11 cellular contexts compared by ENCODE assay signal in the genomic region with DNA sequence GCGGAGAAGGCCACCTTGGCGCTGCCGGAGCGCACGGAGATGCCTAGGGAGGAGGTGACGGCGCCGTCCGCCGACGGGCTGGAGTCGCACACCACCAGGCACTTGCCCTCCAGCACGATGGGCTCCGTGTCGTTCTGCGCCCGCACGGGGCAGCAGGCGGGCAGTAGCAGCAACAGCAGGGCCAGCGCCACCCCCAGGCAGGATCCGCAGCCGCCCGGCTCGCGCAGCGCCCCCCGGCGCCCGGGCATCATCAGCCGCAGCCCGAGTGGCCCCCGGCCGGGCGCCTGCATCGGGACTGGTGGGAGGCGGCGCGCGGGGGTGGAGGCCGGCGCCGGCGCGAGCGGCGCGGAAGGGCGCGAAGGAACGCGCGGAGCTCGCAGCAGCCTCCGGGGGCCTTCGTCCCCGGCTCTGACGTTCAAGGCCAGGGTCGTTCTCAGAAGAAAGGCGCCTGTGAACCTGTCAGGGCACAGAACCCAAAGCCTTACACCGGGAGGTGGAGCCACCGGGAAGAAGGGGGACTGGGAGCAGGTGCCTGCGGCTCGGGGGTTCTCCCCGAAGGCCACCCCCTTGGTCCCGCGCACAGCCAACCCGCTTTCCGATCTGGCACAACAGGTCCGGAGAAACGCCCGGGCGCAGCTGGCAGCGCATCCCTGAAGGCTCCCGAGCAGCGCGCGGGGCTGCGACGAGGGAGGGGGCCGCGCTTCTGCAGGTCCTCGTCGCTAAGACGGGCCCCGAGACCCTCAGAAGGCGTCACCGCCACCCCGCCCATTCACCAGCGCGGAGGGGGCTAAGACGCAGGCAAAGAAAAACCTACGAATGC. TPM values are rescaled to one million over a fixed set of nuclear protein-coding genes. Genes with fewer than 3 reads are reported as not detected.
DNase-seq lines count a peak whose midpoint lies in the region; ATAC-seq and TF ChIP-seq lines count a peak whose summit lies in the region.
"Had no signal": no experiment of that assay in that cellular context is flagged by ENCODE, and none has a peak within 500 bp of the region (broad histone marks: within the 10 kb centered on the region; RNA-seq: fewer than 3 reads in every experiment).

No MANE protein-coding gene starts in this region.

- peaks cover 0 to 11% of the 10 kb centered on the region in 2 donors for H3K4me1 ChIP-seq in breast epithelium
- H3K4me1 ChIP-seq in mammary epithelial cell (ENCODE audit: insufficient read depth, low read length): no peaks in the 10 kb centered on the region
- no peaks in the 10 kb centered on the region for H3K4me1 ChIP-seq in OCI-LY3 (ENCODE audit: low read length)
- peaks cover 2% of the 10 kb centered on the region; the same call in 1 of the 2 replicates for H3K4me1 ChIP-seq in iPS DF 6.9 (ENCODE audit: control insufficient read depth, insufficient read depth, low read length)
- H3K4me1 ChIP-seq in urinary bladder (ENCODE audit: insufficient read depth): no peaks in the 10 kb centered on the region
- H3K4me1 ChIP-seq: psoas muscle had no signal

- DNase-seq in breast epithelium (ENCODE audit: low spot score in 2 of 2): no peak
- no peak for DNase-seq in mammary epithelial cell
- DNase-seq in iPS DF 6.9 (ENCODE audit: low read depth, low spot score): no peak
- DNase-seq in activated CD4-positive, CD25-positive, alpha-beta regulatory T cell (lab: John Stamatoyannopoulos, UW): no peak

- H3K27ac ChIP-seq in breast epithelium (no peak overlapping the region), mammary epithelial cell (ENCODE audit: insufficient read depth, low read depth, low read length) (no peak overlapping the region), OCI-LY3 (ENCODE audit: low read length) (no peak overlapping the region), iPS DF 6.9 (ENCODE audit: low read length) (no peak overlapping the region), urinary bladder (ENCODE audit: low read depth) (no peak overlapping the region)
- H3K27ac ChIP-seq: psoas muscle had no signal

- 5% methylated on average over 16 of the region's 92 CpGs for WGBS in mammary epithelial cell (ENCODE audit: low coverage, missing lambda C conversion rate)
- WGBS in iPS DF 6.9 (ENCODE audit: insufficient coverage, insufficient read length): no CpG with 5 or more reads among the region's 92 CpGs
- 1% methylated on average over 92 of the region's 92 CpGs for WGBS in urinary bladder

- H3K9ac ChIP-seq in mammary epithelial cell (ENCODE audit: insufficient read depth, low read length) (no peak overlapping the region), OCI-LY3 (ENCODE audit: low read length) (no peak overlapping the region)

- H3K4me3 ChIP-seq in breast epithelium (peak overlapping the region; percentile 4 to 61 (median 24)), mammary epithelial cell (replicated peaks in 1 of 3; ENCODE audit: insufficient read depth in 1 of 3, low read depth in 2 of 3, low read length in 3 of 3) (no peak overlapping the region), OCI-LY3 (ENCODE audit: low read length) (peak overlapping the region; percentile 65), iPS DF 6.9 (ENCODE audit: low read length) (peak overlapping the region; percentile 30; the same call in 1 of the 2 replicates), urinary bladder (ENCODE audit: low read depth, low read length) (peak overlapping the region; percentile 32)
- H3K4me3 ChIP-seq: psoas muscle had no signal

- dilution Hi-C loops in mammary epithelial cell (cut with HindIII; ENCODE audit: low sequenced_read_pairs): no loop called here

- in situ Hi-C loops in mammary epithelial cell (cut with MboI; ENCODE audit: low sequenced_read_pairs in 2 of 2): no loop called here

- H3K36me3 ChIP-seq in breast epithelium: no peaks in the 10 kb centered on the region
- H3K36me3 ChIP-seq in mammary epithelial cell (ENCODE audit: insufficient read depth, low read length): no peaks in the 10 kb centered on the region
- H3K36me3 ChIP-seq in OCI-LY3 (replicated peaks; ENCODE audit: low read depth, low read length): no peaks in the 10 kb centered on the region
- no peaks in the 10 kb centered on the region; the same call in 1 of the 2 replicates for H3K36me3 ChIP-seq in iPS DF 6.9 (ENCODE audit: control insufficient read depth, insufficient read depth, low read length)
- H3K36me3 ChIP-seq in urinary bladder (ENCODE audit: insufficient read depth): no peaks in the 10 kb centered on the region

- TF ChIP-seq CTCF in breast epithelium (IDR thresholded peaks at IDR 0.05) (no peak), mammary epithelial cell (conservative IDR thresholded peaks at IDR 0.05 in 1 of 2, IDR thresholded peaks at IDR 0.05 in 1 of 2; ENCODE audit: extremely low read depth in 1 of 2, insufficient read depth in 1 of 2, low read depth in 1 of 2, low read length in 2 of 2) (no peak), OCI-LY3 (IDR thresholded peaks at IDR 0.05; ENCODE audit: low read depth, low read length) (0 out of 2 replicates have a peak, but pooled peaks have one; percentile 6)

- H3K79me2 ChIP-seq in mammary epithelial cell (ENCODE audit: insufficient read depth, low read length) (no peaks in the 10 kb centered on the region), OCI-LY3 (ENCODE audit: low read length) (no peaks in the 10 kb centered on the region)

- no TSS peak for BruUV-seq in mammary epithelial cell (replicated peaks; lab: Mats Ljungman, UMichigan)

- H3K4me2 ChIP-seq in mammary epithelial cell (ENCODE audit: insufficient read depth, low read depth, low read length) (no peak overlapping the region), OCI-LY3 (ENCODE audit: low read length) (peak overlapping the region; percentile 55)

- H3K27me3 ChIP-seq in breast epithelium (peaks cover 6 to 64% of the 10 kb centered on the region in 2 donors), mammary epithelial cell (ENCODE audit: insufficient read depth, low read length) (peaks cover 30% of the 10 kb centered on the region), OCI-LY3 (ENCODE audit: low read depth, low read length) (peaks cover 7% of the 10 kb centered on the region; the same call in 1 of the 2 replicates), iPS DF 6.9 (ENCODE audit: control insufficient read depth, insufficient read depth, low read length) (peaks cover 31% of the 10 kb centered on the region)

- no peaks in the 10 kb centered on the region for H3K9me3 ChIP-seq in breast epithelium
- H3K9me3 ChIP-seq in mammary epithelial cell (replicated peaks; ENCODE audit: insufficient read depth, low read length): no peaks in the 10 kb centered on the region
- no peaks in the 10 kb centered on the region for H3K9me3 ChIP-seq in OCI-LY3 (ENCODE audit: insufficient read depth, low read length)
- no peaks in the 10 kb centered on the region for H3K9me3 ChIP-seq in iPS DF 6.9 (ENCODE audit: control insufficient read depth, insufficient read depth, low read length)
- H3K9me3 ChIP-seq: psoas muscle had no signal

- intact Hi-C loops in breast epithelium (cut with DNase I; ENCODE audit: low total_unique reads) (loop anchor here (1.0 kb wide), 1 partner anchor 17 kb away; no protein-coding TSS in a partner anchor), mammary epithelial cell (cut with micrococcal nuclease) (no loop called here)

- ATAC-seq in GM21423 (IDR thresholded peaks at IDR 0.05; ENCODE audit: unreplicated experiment): no peak
- ATAC-seq in GM19463 (IDR thresholded peaks at IDR 0.05; ENCODE audit: unreplicated experiment): no peak
- ATAC-seq: psoas muscle had no signal

- H2AFZ ChIP-seq in mammary epithelial cell (ENCODE audit: low read depth, low read length) (no peak overlapping the region), OCI-LY3 (ENCODE audit: low read depth, low read length) (no peak overlapping the region)

- CTCF ChIA-PET in mammary epithelial cell (lab: Charles Lee; ENCODE audit: low non-redundant PET): no interaction called here

- H4K20me1 ChIP-seq in mammary epithelial cell (ENCODE audit: insufficient read depth, low read length) (no peaks in the 10 kb centered on the region), OCI-LY3 (ENCODE audit: insufficient read depth, low read length) (no peaks in the 10 kb centered on the region)

- no peak for TF ChIP-seq POLR2A in breast epithelium (IDR thresholded peaks at IDR 0.05)

RNA-seq across cellular contexts. Expression of a gene that starts 2.1 kb away (rescaled TPM):
- total RNA-seq in breast epithelium: under 1 TPM in 1 of 3 donors, not detected in 2; 0.15 TPM
- total RNA-seq in mammary epithelial cell: not detected
- polyA plus RNA-seq in mammary epithelial cell: not detected
- not detected for polyA minus RNA-seq in mammary epithelial cell
- 5.2 TPM for total RNA-seq in urinary bladder
- polyA plus RNA-seq in urinary bladder: 0.23 TPM
- total RNA-seq: activated CD8-positive, alpha-beta memory T cell treated with anti-CD3 and anti-CD28 coated beads for 36 hours; psoas muscle had no signal
- polyA plus RNA-seq: BJ had no signal

Comparison
In these comparisons a context has a peak if more than half of its experiments do, and no peak if none do; other contexts are left out.
1. H3K4me3 ChIP-seq: peak in breast epithelium (3 of 3), OCI-LY3 (single experiment), iPS DF 6.9 (single experiment) and urinary bladder (single experiment); none in mammary epithelial cell (0 of 3).